26 cellular contexts compared by ENCODE assay signal in the genomic region with DNA sequence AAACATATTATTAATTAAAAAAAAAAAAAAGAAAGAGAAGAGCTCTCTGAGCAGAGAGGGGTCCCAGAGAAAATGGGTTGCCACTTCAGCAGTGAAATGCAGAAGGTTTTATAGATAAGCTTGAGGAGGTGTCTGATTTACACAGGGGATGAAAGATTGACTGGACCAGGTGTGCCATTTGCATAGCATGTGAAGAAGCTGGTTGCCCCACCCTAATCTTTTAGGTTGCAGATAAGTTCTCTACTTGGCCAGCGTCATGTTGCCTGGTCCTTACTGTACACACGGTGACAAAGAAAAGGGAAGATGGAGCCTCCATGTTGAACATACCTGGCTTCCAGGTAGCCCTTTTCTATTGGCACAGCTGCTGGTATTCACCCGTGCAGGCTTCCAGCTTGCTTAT.
"Had no signal": no experiment of that assay in that cellular context is flagged by ENCODE, and none has a peak within 500 bp of the region (broad histone marks: within the 10 kb centered on the region; RNA-seq: fewer than 3 reads in every experiment).

No MANE protein-coding gene starts in this region.

- H3K4me1 Mint-ChIP-seq: activated CD4-positive, alpha-beta memory T cell treated with anti-CD3 and anti-CD28 coated beads, Interleukin-2, amount 10 ng/mL, durations not matched to agents 7 days and 5 days; activated CD8-positive, alpha-beta memory T cell treated with anti-CD3 and anti-CD28 coated beads, Interleukin-2, amount 10 ng/mL, durations not matched to agents 7 days and 5 days; activated naive CD8-positive, alpha-beta T cell treated with anti-CD3 and anti-CD28 coated beads for 36 hours; activated T-helper 17 cell treated with anti-CD3 and anti-CD28 coated beads, Interleukin-2, amount 50 U/mL, for 72 hours had no signal

- H3K36me3 ChIP-seq: brain microvascular endothelial cell, WERI-Rb-1 had no signal

- H3K27ac ChIP-seq: brain microvascular endothelial cell, PC-9, RWPE1, WERI-Rb-1 had no signal

- H3K27me3 ChIP-seq: brain microvascular endothelial cell had no signal

- DNase-seq: activated CD4-positive, alpha-beta memory T cell treated with anti-CD3 and anti-CD28 coated beads, Interleukin-2, amount 10 ng/mL, durations not matched to agents 7 days and 5 days; activated CD4-positive, alpha-beta T cell treated with anti-CD3 and anti-CD28 coated beads for 1 hour; activated CD4-positive, CD25-positive, alpha-beta regulatory T cell; activated CD8-positive, alpha-beta memory T cell treated with anti-CD3 and anti-CD28 coated beads for 24 hours; activated CD8-positive, alpha-beta memory T cell treated with anti-CD3 and anti-CD28 coated beads, Interleukin-2, amount 10 ng/mL, durations not matched to agents 7 days and 5 days; activated effector memory CD4-positive, alpha-beta T cell treated with anti-CD3 and anti-CD28 coated beads, Interleukin-2, amount 50 U/mL, for 16 hours; activated naive CD4-positive, alpha-beta T cell; activated naive CD4-positive, alpha-beta T cell treated with anti-CD3 and anti-CD28 coated beads, Interleukin-2, amount 50 U/mL, for 16 hours; activated naive CD8-positive, alpha-beta T cell treated with anti-CD3 and anti-CD28 coated beads for 36 hours; activated T-cell treated with anti-CD3 and anti-CD28 coated beads, Interleukin-2, amount 50 U/mL, for 1 hour; amniotic stem cell; aorta; central memory CD4-positive, alpha-beta T cell; NCI-H1417 treated with DMSO at 0.1 percent for 48 hours; NCI-H2081 treated with DMSO at 0.1 percent for 48 hours; NCI-H748 treated with DMSO at 0.1 percent for 48 hours; NK-92 treated with Interleukin-12 subunit alpha and Interleukin-12 subunit beta, amount 100 ng/mL, for 24 hours; SIG-M5; T-helper 1 cell; T-helper 9 cell had no signal

- H3K36me3 Mint-ChIP-seq: activated CD8-positive, alpha-beta memory T cell treated with anti-CD3 and anti-CD28 coated beads, Interleukin-2, amount 10 ng/mL, durations not matched to agents 7 days and 5 days; activated naive CD8-positive, alpha-beta T cell treated with anti-CD3 and anti-CD28 coated beads for 36 hours had no signal

- ATAC-seq: activated CD8-positive, alpha-beta memory T cell treated with anti-CD3 and anti-CD28 coated beads, Interleukin-2, amount 10 ng/mL, durations not matched to agents 7 days and 5 days had no signal

- H3K9me3 Mint-ChIP-seq: activated CD4-positive, alpha-beta memory T cell treated with anti-CD3 and anti-CD28 coated beads, Interleukin-2, amount 10 ng/mL, durations not matched to agents 7 days and 5 days; activated T-cell treated with anti-CD3 and anti-CD28 coated beads, Interleukin-2, amount 50 U/mL, for 72 hours; activated T-helper 17 cell treated with anti-CD3 and anti-CD28 coated beads, Interleukin-2, amount 50 U/mL, for 72 hours had no signal

- H3K27ac Mint-ChIP-seq: activated CD4-positive, alpha-beta memory T cell treated with anti-CD3 and anti-CD28 coated beads, Interleukin-2, amount 10 ng/mL, durations not matched to agents 7 days and 5 days; activated CD8-positive, alpha-beta memory T cell treated with anti-CD3 and anti-CD28 coated beads, Interleukin-2, amount 10 ng/mL, durations not matched to agents 7 days and 5 days; activated naive CD8-positive, alpha-beta T cell treated with anti-CD3 and anti-CD28 coated beads for 36 hours; activated T-helper 17 cell treated with anti-CD3 and anti-CD28 coated beads, Interleukin-2, amount 50 U/mL, for 72 hours had no signal

- H3K4me3 Mint-ChIP-seq: activated CD4-positive, alpha-beta memory T cell treated with anti-CD3 and anti-CD28 coated beads, Interleukin-2, amount 10 ng/mL, durations not matched to agents 7 days and 5 days; activated CD8-positive, alpha-beta memory T cell treated with anti-CD3 and anti-CD28 coated beads, Interleukin-2, amount 10 ng/mL, durations not matched to agents 7 days and 5 days; activated naive CD8-positive, alpha-beta T cell treated with anti-CD3 and anti-CD28 coated beads for 36 hours; activated T-cell treated with anti-CD3 and anti-CD28 coated beads, Interleukin-2, amount 50 U/mL, for 72 hours; activated T-helper 17 cell treated with anti-CD3 and anti-CD28 coated beads, Interleukin-2, amount 50 U/mL, for 72 hours had no signal

- H3K4me3 ChIP-seq: PC-9 had no signal

- H3K4me2 ChIP-seq: PC-9 had no signal
